In genomic region chr10:102120987-102121738, GRCh38 we compare ENCODE assay signal across 8 cellular contexts. TPM values are rescaled to one million over a fixed set of nuclear protein-coding genes. Genes with fewer than 3 reads are reported as not detected.
A peak's percentile ranks its signal among the peaks of the same experiment; 100 is the strongest.
DNase-seq lines count a peak whose midpoint lies in the region; ATAC-seq and TF ChIP-seq lines count a peak whose summit lies in the region.

No MANE protein-coding gene starts in this region.

- H3K4me3 Mint-ChIP-seq in natural killer cell, result peak overlapping the region; percentile 87

- no peaks in the 10 kb centered on the region for H3K27me3 Mint-ChIP-seq in natural killer cell (ENCODE audit: low read depth in 2 of 2)

- no peak for TF ChIP-seq CTCF in natural killer cell (IDR thresholded peaks at IDR 0.05)

- no peaks in the 10 kb centered on the region for H3K36me3 Mint-ChIP-seq in natural killer cell

- no peak for ATAC-seq in natural killer cell
- ATAC-seq in HG02840 (IDR thresholded peaks at IDR 0.05; ENCODE audit: low FRiP score, unreplicated experiment), result no peak
- ATAC-seq in GM21381 (IDR thresholded peaks at IDR 0.05; ENCODE audit: unreplicated experiment), result no peak
- no peak for ATAC-seq in GM21423 (IDR thresholded peaks at IDR 0.05; ENCODE audit: unreplicated experiment)

- H3K9me3 Mint-ChIP-seq in natural killer cell, result no peaks in the 10 kb centered on the region

- H3K4me1 Mint-ChIP-seq in natural killer cell, result peaks cover 36 to 48% of the 10 kb centered on the region in 2 donors

- H3K27ac Mint-ChIP-seq in natural killer cell, result peak overlapping the region; percentile 77 to 95

- DNase-seq in Ammon's horn (ENCODE audit: low spot score) (peak; percentile 59), HCEC 1CT (peak; percentile 87), fibroblast of peridontal ligament (ENCODE audit: extremely low read depth) (peak; percentile 66), natural killer cell (no peak)
- DNase-seq in activated CD4-positive, alpha-beta T cell treated with anti-CD3 and anti-CD28 coated beads, Interleukin-2, amount 50 U/mL, for 48 hours, result peak; percentile 22 to 26

- intact Hi-C loops in natural killer cell (cut with micrococcal nuclease), result loop anchor here (1.0 kb wide), 2 partner anchors 11 to 31 kb away; partner anchors contain the start of gene NOLC1

RNA-seq across cellular contexts. Expression of gene LDB1, which starts 1.0 kb away (rescaled TPM):
- total RNA-seq in natural killer cell, result 100 to 1,000 TPM; 103 to 109 (median 104) TPM

RNA-seq across cellular contexts. Expression of gene PPRC1, which starts 11.7 kb away (rescaled TPM):
- 10 to 100 TPM; 29.1 to 48.0 (median 37.7) TPM for total RNA-seq in natural killer cell

RNA-seq across cellular contexts. Expression of gene NOLC1, which starts 31.0 kb away (rescaled TPM):
- 10 to 100 TPM; 42.6 to 47.5 (median 43.4) TPM for total RNA-seq in natural killer cell

RNA-seq across cellular contexts. Expression of gene HPS6, which starts 56.0 kb away (rescaled TPM):
- 10 to 100 TPM; 10.2 to 20.1 (median 18.5) TPM for total RNA-seq in natural killer cell
